1 cellular context compared by ENCODE assay signal in genomic region chr6:43903739-43904290, GRCh38.
TF ChIP-seq lines count a peak whose summit lies in the region.

No MANE protein-coding gene starts in this region.

TF ChIP-seq in H1, 55 proteins besides CTCF, POLR2A, EP300 and RAD21 (continued from another document):
- no peak for TF ChIP-seq CHD7 (IDR thresholded peaks at IDR 0.05; ENCODE audit: insufficient replicate concordance, low read length)
- no peak for TF ChIP-seq CEBPB (IDR thresholded peaks at IDR 0.05; ENCODE audit: low read depth, low read length)
- TF ChIP-seq BCL11A (IDR thresholded peaks at IDR 0.05; ENCODE audit: low read depth in 2 of 2, low read length in 2 of 2), result no peak
- TF ChIP-seq MAX (IDR thresholded peaks at IDR 0.05), result no peak
- TF ChIP-seq YY1 (IDR thresholded peaks at IDR 0.05; ENCODE audit: low read depth, low read length), result no peak
